Comparison of ENCODE assay signal across 34 cellular contexts in the genomic region with DNA sequence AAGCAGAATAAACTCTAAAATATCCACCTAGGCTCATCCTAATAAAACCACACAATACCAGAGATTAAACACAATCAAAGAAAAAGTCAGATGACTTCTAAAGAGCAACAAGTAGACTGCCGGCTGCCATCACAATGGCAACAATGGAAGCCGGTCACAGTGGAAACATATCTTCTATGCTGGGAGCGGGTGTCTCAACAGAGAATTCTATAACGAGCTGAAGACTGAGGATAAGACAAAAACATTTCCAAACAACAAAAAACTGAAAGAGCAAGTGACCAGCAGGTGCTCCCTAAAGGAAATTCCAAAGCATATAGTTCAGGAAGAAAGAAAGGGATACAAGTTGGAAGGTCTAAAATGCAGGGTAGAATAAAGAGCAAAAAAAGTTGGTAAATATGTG. TPM values are rescaled to one million over a fixed set of nuclear protein-coding genes. Genes with fewer than 3 reads are reported as not detected.
DNase-seq lines count a peak whose midpoint lies in the region; ATAC-seq, FAIRE-seq and TF ChIP-seq lines count a peak whose summit lies in the region.
"Had no signal": no experiment of that assay in that cellular context is flagged by ENCODE, and none has a peak within 500 bp of the region (broad histone marks: within the 10 kb centered on the region; RNA-seq: fewer than 3 reads in every experiment).

No MANE protein-coding gene starts in this region.

- no TSS peak for BruUV-seq in endothelial cell of umbilical vein (replicated peaks; lab: Mats Ljungman, UMichigan)

- no peaks in the 10 kb centered on the region for H3K79me2 ChIP-seq in endothelial cell of umbilical vein (ENCODE audit: control insufficient read depth, insufficient read depth, low read length)

- peaks cover 49% of the 10 kb centered on the region for H3K4me1 ChIP-seq in endothelial cell of umbilical vein (ENCODE audit: control insufficient read depth, extremely low read depth, insufficient read depth, low read length)
- H3K4me1 ChIP-seq in neuronal stem cell (ENCODE audit: control insufficient read depth in 2 of 2, insufficient read depth in 1 of 2, low read depth in 1 of 2, low read length in 2 of 2) = peaks cover 9% of the 10 kb centered on the region in 2 donors
- peaks cover 36% of the 10 kb centered on the region for H3K4me1 ChIP-seq in vagina
- H3K4me1 ChIP-seq: thyroid gland had no signal

- H3K36me3 Mint-ChIP-seq in stimulated activated naive CD8-positive, alpha-beta T cell treated with anti-CD3 and anti-CD28 coated beads, Interleukin-15, Interleukin-2, amounts not matched to agents 100 ng/mL and 50 ng/mL, for 24 hours (ENCODE audit: low read depth) = peaks cover 56% of the 10 kb centered on the region

- H3K27ac ChIP-seq in endothelial cell of umbilical vein (ENCODE audit: insufficient read depth, low read depth, low read length) (peak overlapping the region; percentile 59), neuronal stem cell (replicated peaks; ENCODE audit: low read length) (no peak overlapping the region), vagina (peak overlapping the region; percentile 38)
- H3K27ac ChIP-seq: ovary, PC-9, thyroid gland had no signal

- WGBS in neuronal stem cell (ENCODE audit: extremely low coverage in 2 of 2, insufficient read length in 2 of 2, insufficient replicate concordance in 1 of 2), 2 donors = no CpG with 5 or more reads among the region's 4 CpGs

- H2BK5ac ChIP-seq in neuronal stem cell (ENCODE audit: low read length) = no peak overlapping the region

- no peak overlapping the region for H3K4ac ChIP-seq in neuronal stem cell (ENCODE audit: low read length)

- H3K4me2 ChIP-seq in endothelial cell of umbilical vein (ENCODE audit: insufficient read depth, low read length) = peak overlapping the region; percentile 48
- peak overlapping the region; percentile 28 for H3K4me2 ChIP-seq in neuronal stem cell (ENCODE audit: insufficient read depth, low read length, poor library complexity, severe bottlenecking)
- H3K4me2 ChIP-seq: PC-9 had no signal

- no peaks in the 10 kb centered on the region for H3K9me1 ChIP-seq in endothelial cell of umbilical vein (replicated peaks; ENCODE audit: control insufficient read depth, extremely low read depth, insufficient read depth, low read length)

- dilution Hi-C loops in endothelial cell of umbilical vein (cut with MboI; ENCODE audit: extremely low pct_ligation_motif_present, low sequenced_read_pairs) = no loop called here

- H3K9ac ChIP-seq in endothelial cell of umbilical vein (replicated peaks; ENCODE audit: extremely low read depth, insufficient read depth, low read length) (no peak overlapping the region), neuronal stem cell (ENCODE audit: low read depth, low read length, poor library complexity) (no peak overlapping the region)

- H2BK15ac ChIP-seq in neuronal stem cell (ENCODE audit: low read length) = no peak overlapping the region

- POLR2A ChIA-PET in endothelial cell of umbilical vein (lab: Charles Lee) = no interaction called here

- H3K4me3 ChIP-seq in endothelial cell of umbilical vein (replicated peaks in 1 of 3; ENCODE audit: insufficient read depth in 1 of 3, low read depth in 1 of 3, low read length in 3 of 3) = no peak overlapping the region
- H3K4me3 ChIP-seq in neuronal stem cell (ENCODE audit: low read length in 2 of 2) = no peak overlapping the region
- H3K4me3 ChIP-seq in vagina = no peak overlapping the region
- H3K4me3 ChIP-seq: heart right ventricle, ovary, PC-9, skin epidermis, thyroid gland had no signal

- ATAC-seq in stimulated activated naive CD8-positive, alpha-beta T cell treated with anti-CD3 and anti-CD28 coated beads, Interleukin-15, Interleukin-2, amounts not matched to agents 100 U/mL and 50 U/mL, for 24 hours = no peak
- no peak for ATAC-seq in HG02852 (IDR thresholded peaks at IDR 0.05; ENCODE audit: unreplicated experiment)
- no peak for ATAC-seq in HG03342 (IDR thresholded peaks at IDR 0.05; ENCODE audit: unreplicated experiment)
- ATAC-seq: heart right ventricle; natural killer cell treated with Interleukin-12 subunit alpha and Interleukin-12 subunit beta and Interleukin-15 and Interleukin-18, amount 100 ng/mL, for 72 hours; SK-N-SH treated with all-trans-retinoic acid at 6 μM for 48 hours; stimulated activated naive CD8-positive, alpha-beta T cell treated with anti-CD3 and anti-CD28 coated beads, Interleukin-15, amount 100 ng/mL, for 72 hours had no signal

- H2AFZ ChIP-seq in endothelial cell of umbilical vein (ENCODE audit: low read depth, low read length) (no peak overlapping the region), neuronal stem cell (ENCODE audit: low read length) (peak overlapping the region; percentile 71)
- H2AFZ ChIP-seq: PC-9 had no signal

- CTCF ChIA-PET in endothelial cell of umbilical vein (lab: Charles Lee) = interaction anchor here (1.0 to 1.1 kb wide), 3 partner anchors 23 to 108 kb away, joined by 3 read pairs; no protein-coding TSS in a partner anchor

- no peak overlapping the region for H3K23ac ChIP-seq in neuronal stem cell (ENCODE audit: low read depth, low read length, poor library complexity)

- H3K36me3 ChIP-seq in endothelial cell of umbilical vein (ENCODE audit: control insufficient read depth in 2 of 2, extremely low read depth in 1 of 2, insufficient read depth in 2 of 2, low read length in 2 of 2) (no peaks in the 10 kb centered on the region), neuronal stem cell (replicated peaks in 1 of 2; ENCODE audit: control insufficient read depth in 2 of 2, insufficient read depth in 2 of 2, low read length in 2 of 2) (peaks cover 2 to 34% of the 10 kb centered on the region in 2 donors), vagina (peaks cover 0 to 12% of the 10 kb centered on the region in 2 donors)
- H3K36me3 ChIP-seq: ovary had no signal

- no peaks in the 10 kb centered on the region for H3K9me3 Mint-ChIP-seq in stimulated activated naive CD8-positive, alpha-beta T cell treated with anti-CD3 and anti-CD28 coated beads, Interleukin-15, Interleukin-2, amounts not matched to agents 100 ng/mL and 50 ng/mL, for 24 hours
- H3K9me3 Mint-ChIP-seq: central memory CD8-positive, alpha-beta T cell; natural killer cell treated with Interleukin-12 subunit alpha and Interleukin-12 subunit beta and Interleukin-15 and Interleukin-18, amount 100 ng/mL, for 72 hours had no signal

- no peak overlapping the region for H2BK12ac ChIP-seq in neuronal stem cell (ENCODE audit: low read length)

- TF ChIP-seq CTCF in endothelial cell of umbilical vein (IDR thresholded peaks at IDR 0.05; ENCODE audit: extremely low read depth in 1 of 2, insufficient read depth in 1 of 2, low read depth in 1 of 2, low read length in 2 of 2) = no peak
- TF ChIP-seq CTCF in vagina (IDR thresholded peaks at IDR 0.05) = no peak

- no peak overlapping the region for H4K91ac ChIP-seq in neuronal stem cell (ENCODE audit: low read depth, low read length, poor library complexity)

- no peaks in the 10 kb centered on the region for H4K20me1 ChIP-seq in endothelial cell of umbilical vein (replicated peaks; ENCODE audit: control insufficient read depth, extremely low read depth, insufficient read depth, low read length)

- intact Hi-C loops in endothelial cell of umbilical vein (cut with micrococcal nuclease) = no loop called here
- intact Hi-C loops in vagina (cut with DNase I) = no loop called here

- H3K9me3 ChIP-seq in endothelial cell of umbilical vein (replicated peaks; ENCODE audit: control insufficient read depth, insufficient read depth, low read length) (no peaks in the 10 kb centered on the region), neuronal stem cell (replicated peaks in 1 of 2; ENCODE audit: control insufficient read depth in 2 of 2, insufficient read depth in 1 of 2, low read depth in 1 of 2, low read length in 2 of 2) (no peaks in the 10 kb centered on the region), vagina (no peaks in the 10 kb centered on the region)
- H3K9me3 ChIP-seq: heart right ventricle, ovary, thyroid gland had no signal

- DNase-seq in stimulated activated naive CD8-positive, alpha-beta T cell treated with anti-CD3 and anti-CD28 coated beads, Interleukin-15, Interleukin-2, amounts not matched to agents 100 U/mL and 50 U/mL, for 24 hours = no peak
- DNase-seq in endothelial cell of umbilical vein (ENCODE audit: low read depth, low spot score) (peak; percentile 64), neuronal stem cell (ENCODE audit: low spot score) (no peak), vagina (ENCODE audit: extremely low spot score in 2 of 2) (no peak)
- no peak for DNase-seq in stimulated activated naive CD4-positive, alpha-beta T cell (lab: John Stamatoyannopoulos, UW)
- DNase-seq: ACHN; activated CD4-positive, alpha-beta T cell treated with anti-CD3 and anti-CD28 coated beads for 1 hour; activated gamma-delta T cell treated with Interleukin-2 at 50 U/mL for 16 hours; DMS153; foreskin melanocyte; HCEC 1CT; heart right ventricle; Kasumi-1; kidney; midbrain; NCI-H1417 treated with DMSO at 0.1 percent for 48 hours; NCI-H2081 treated with DMSO at 0.1 percent for 48 hours; NCI-H2227 treated with DMSO at 0.1 percent for 48 hours; NCI-H69; ovary; PC-9; retina; Right ventricle myocardium superior; stimulated activated naive CD8-positive, alpha-beta T cell treated with anti-CD3 and anti-CD28 coated beads, Interleukin-15, amount 100 ng/mL, for 72 hours; thyroid gland had no signal

- no peaks in the 10 kb centered on the region for H3K79me1 ChIP-seq in neuronal stem cell (ENCODE audit: low read depth, low read length)

- FAIRE-seq in endothelial cell of umbilical vein (lab: Jason Lieb, UNC) = no peak
- FAIRE-seq: GM12891 had no signal

- no peak for TF ChIP-seq POLR2A in endothelial cell of umbilical vein (IDR thresholded peaks at IDR 0.05; ENCODE audit: low read depth, low read length)
- TF ChIP-seq POLR2A in vagina (IDR thresholded peaks at IDR 0.05) = no peak

- H3K4me3 Mint-ChIP-seq in stimulated activated naive CD8-positive, alpha-beta T cell treated with anti-CD3 and anti-CD28 coated beads, Interleukin-15, Interleukin-2, amounts not matched to agents 100 ng/mL and 50 ng/mL, for 24 hours = no peak overlapping the region
- H3K4me3 Mint-ChIP-seq: B cell; central memory CD8-positive, alpha-beta T cell; natural killer cell treated with Interleukin-12 subunit alpha and Interleukin-12 subunit beta and Interleukin-15 and Interleukin-18, amount 100 ng/mL, for 72 hours had no signal

- H3K18ac ChIP-seq in neuronal stem cell (ENCODE audit: low read length) = no peak overlapping the region

- peak overlapping the region; percentile 66 for H3K27ac Mint-ChIP-seq in stimulated activated naive CD8-positive, alpha-beta T cell treated with anti-CD3 and anti-CD28 coated beads, Interleukin-15, Interleukin-2, amounts not matched to agents 100 ng/mL and 50 ng/mL, for 24 hours

- H3K4me1 Mint-ChIP-seq in stimulated activated naive CD8-positive, alpha-beta T cell treated with anti-CD3 and anti-CD28 coated beads, Interleukin-15, Interleukin-2, amounts not matched to agents 100 ng/mL and 50 ng/mL, for 24 hours (ENCODE audit: low read depth) = peaks cover 90% of the 10 kb centered on the region

- no peaks in the 10 kb centered on the region for H3K27me3 ChIP-seq in endothelial cell of umbilical vein (ENCODE audit: control insufficient read depth in 2 of 2, insufficient read depth in 2 of 2, low read length in 2 of 2)
- H3K27me3 ChIP-seq in neuronal stem cell (ENCODE audit: control insufficient read depth in 3 of 3, insufficient read depth in 3 of 3, low read depth in 1 of 3, low read length in 3 of 3) = no peaks in the 10 kb centered on the region
- no peaks in the 10 kb centered on the region for H3K27me3 ChIP-seq in vagina
- H3K27me3 ChIP-seq: heart right ventricle, ovary, thyroid gland had no signal

- H2BK120ac ChIP-seq in neuronal stem cell (ENCODE audit: low read depth, low read length) = no peak overlapping the region

- no peaks in the 10 kb centered on the region for H3K27me3 Mint-ChIP-seq in stimulated activated naive CD8-positive, alpha-beta T cell treated with anti-CD3 and anti-CD28 coated beads, Interleukin-15, Interleukin-2, amounts not matched to agents 100 ng/mL and 50 ng/mL, for 24 hours
- H3K27me3 Mint-ChIP-seq: B cell; central memory CD8-positive, alpha-beta T cell; natural killer cell treated with Interleukin-12 subunit alpha and Interleukin-12 subunit beta and Interleukin-15 and Interleukin-18, amount 100 ng/mL, for 72 hours; stimulated activated naive CD8-positive, alpha-beta T cell treated with anti-CD3 and anti-CD28 coated beads, Interleukin-15, amount 100 ng/mL, for 72 hours had no signal

- no peak overlapping the region for H4K8ac ChIP-seq in neuronal stem cell (ENCODE audit: low read depth, low read length)

- no peak overlapping the region for H3K14ac ChIP-seq in neuronal stem cell (ENCODE audit: low read length)

- no peak overlapping the region for H2AK5ac ChIP-seq in neuronal stem cell (ENCODE audit: low read depth, low read length)

RNA-seq across cellular contexts. Expression of a gene that starts 8.9 kb away (rescaled TPM):
- total RNA-seq in endothelial cell of umbilical vein (42.0 and 46.4 TPM in 2 replicates), vagina (24.6 TPM)
- 21.9 and 23.8 TPM in 2 replicates for polyA plus RNA-seq in endothelial cell of umbilical vein
- polyA plus RNA-seq in endothelial cell of umbilical vein (2011; cell fraction: cytosol; rRNA removed) = 28.7 and 36.9 TPM in 2 replicates
- 15.8 and 16.2 TPM in 2 replicates for polyA plus RNA-seq in endothelial cell of umbilical vein (2011; cell fraction: nucleus; rRNA removed)
- 51.1 and 71.1 TPM in 2 replicates for polyA plus RNA-seq in endothelial cell of umbilical vein (2012)
- polyA minus RNA-seq in endothelial cell of umbilical vein = 29.8 and 36.0 TPM in 2 replicates
- 21.2 TPM for polyA minus RNA-seq in endothelial cell of umbilical vein (2011; cell fraction: cytosol; rRNA and poly(A)+ RNA removed)
- polyA minus RNA-seq in endothelial cell of umbilical vein (2011; cell fraction: nucleus; rRNA and poly(A)+ RNA removed) = 14.1 and 18.2 TPM in 2 replicates
- polyA plus RNA-seq in neuronal stem cell (2013, experiment 1 of 2) = 54.4 TPM
- 52.8 TPM for polyA plus RNA-seq in neuronal stem cell (2013, experiment 2 of 2)

RNA-seq across cellular contexts. Expression of a gene that starts 54.1 kb away (rescaled TPM):
- 139 and 150 TPM in 2 replicates for total RNA-seq in endothelial cell of umbilical vein
- polyA plus RNA-seq in endothelial cell of umbilical vein = 138 and 146 TPM in 2 replicates
- polyA plus RNA-seq in endothelial cell of umbilical vein (2011; cell fraction: cytosol; rRNA removed) = 66.6 and 74.7 TPM in 2 replicates
- 157 and 166 TPM in 2 replicates for polyA plus RNA-seq in endothelial cell of umbilical vein (2011; cell fraction: nucleus; rRNA removed)
- 42.3 and 46.7 TPM in 2 replicates for polyA plus RNA-seq in endothelial cell of umbilical vein (2012)
- 178 and 179 TPM in 2 replicates for polyA minus RNA-seq in endothelial cell of umbilical vein
- polyA minus RNA-seq in endothelial cell of umbilical vein (2011; cell fraction: cytosol; rRNA and poly(A)+ RNA removed) = 15.6 TPM
- polyA minus RNA-seq in endothelial cell of umbilical vein (2011; cell fraction: nucleus; rRNA and poly(A)+ RNA removed) = 84.3 and 84.5 TPM in 2 replicates
- 9.3 TPM for polyA plus RNA-seq in neuronal stem cell (2013, experiment 1 of 2)
- 9.2 TPM for polyA plus RNA-seq in neuronal stem cell (2013, experiment 2 of 2)
- 64.1 TPM for total RNA-seq in vagina

RNA-seq across cellular contexts. Expression of a gene that starts 56.4 kb away (rescaled TPM):
- 8.4 and 8.9 TPM in 2 replicates for total RNA-seq in endothelial cell of umbilical vein
- polyA plus RNA-seq in endothelial cell of umbilical vein = 5.1 TPM in 2 replicates
- 4.0 and 4.6 TPM in 2 replicates for polyA plus RNA-seq in endothelial cell of umbilical vein (2011; cell fraction: cytosol; rRNA removed)
- 14.0 and 15.0 TPM in 2 replicates for polyA plus RNA-seq in endothelial cell of umbilical vein (2011; cell fraction: nucleus; rRNA removed)
- 2.7 and 4.2 TPM in 2 replicates for polyA plus RNA-seq in endothelial cell of umbilical vein (2012)
- polyA minus RNA-seq in endothelial cell of umbilical vein = 6.4 and 24.7 TPM in 2 replicates
- 2.8 TPM for polyA minus RNA-seq in endothelial cell of umbilical vein (2011; cell fraction: cytosol; rRNA and poly(A)+ RNA removed)
- 12.1 and 13.0 TPM in 2 replicates for polyA minus RNA-seq in endothelial cell of umbilical vein (2011; cell fraction: nucleus; rRNA and poly(A)+ RNA removed)
- 5.1 TPM for polyA plus RNA-seq in neuronal stem cell (2013, experiment 1 of 2)
- 4.5 TPM for polyA plus RNA-seq in neuronal stem cell (2013, experiment 2 of 2)
- 1.5 TPM for total RNA-seq in vagina
